9 cellular contexts compared by ENCODE assay signal in genomic region chr16:2980227-2981176, GRCh38. TPM values are rescaled to one million over a fixed set of nuclear protein-coding genes. Genes with fewer than 3 reads are reported as not detected.
DNase-seq lines count a peak whose midpoint lies in the region; ATAC-seq, FAIRE-seq and TF ChIP-seq lines count a peak whose summit lies in the region.
"Had no signal": no experiment of that assay in that cellular context is flagged by ENCODE, and none has a peak within 500 bp of the region (broad histone marks: within the 10 kb centered on the region; RNA-seq: fewer than 3 reads in every experiment).

TSS of gene PKMYT1 (minus strand) at chr16:2980446. CDS start at chr16:2979657, 789 bp downstream.

- peaks cover 28% of the 10 kb centered on the region for H3K36me3 ChIP-seq in BLaER1
- H3K36me3 ChIP-seq in HepG2 (replicated peaks in 1 of 2; ENCODE audit: control insufficient read depth in 1 of 2, insufficient read depth in 2 of 2, low read length in 2 of 2) = peaks cover 2 to 9% of the 10 kb centered on the region in 2 experiments; a peak in 2 of 5 replicates

- CTCF ChIA-PET in HepG2 (lab: Yijun Ruan, JAX; ENCODE audit: low intra/inter-chr PET ratio, low total read pairs) = no interaction called here

- no peaks in the 10 kb centered on the region for H3K9me3 ChIP-seq in BLaER1
- H3K9me3 ChIP-seq in HepG2 (ENCODE audit: low read length) = no peaks in the 10 kb centered on the region

- peak; percentile 82 to 96 for TF ChIP-seq POLR2A in HepG2 (IDR thresholded peaks at IDR 0.05; ENCODE audit: insufficient read depth in 1 of 2, low read depth in 2 of 2, low read length in 2 of 2)

- no peak for FAIRE-seq in HepG2 (lab: Jason Lieb, UNC)
- FAIRE-seq: colon had no signal

- H3K4me1 ChIP-seq in BLaER1 (peaks cover 82% of the 10 kb centered on the region), HepG2 (ENCODE audit: insufficient read depth, low read length) (peaks cover 26% of the 10 kb centered on the region)

- TSS peak; percentile 88 for BruUV-seq in HepG2 (replicated peaks; lab: Mats Ljungman, UMichigan)

- H4K20me1 ChIP-seq in BLaER1 (peaks cover 28% of the 10 kb centered on the region), HepG2 (ENCODE audit: insufficient read depth, low read length) (no peaks in the 10 kb centered on the region)

- DNase-seq in GM19240 (ENCODE audit: insufficient read length, low spot score) (peak; percentile 100), NCI-H748 treated with DMSO at 0.1 percent for 48 hours (lab: John Stamatoyannopoulos, UW) (peak; percentile 59), dermis blood vessel endothelial cell (peak; percentile 90), HepG2 (ENCODE audit: low spot score) (peak; percentile 73)
- DNase-seq in activated CD4-positive, alpha-beta T cell treated with anti-CD3 and anti-CD28 coated beads, Interleukin-2, amount 50 U/mL, for 4 hours = peak; percentile 90 to 91
- peak; percentile 96 to 98 for DNase-seq in stimulated activated CD4-positive, alpha-beta T cell treated with anti-CD3 and anti-CD28 coated beads, Interleukin-2, amount 100 ng/mL, for 48 hours

- POLR2A ChIA-PET in HepG2 (lab: Yijun Ruan, JAX) = interaction anchor here (0.7 to 3.9 kb wide), 19 partner anchors 8 to 229 kb away, joined by 3 to 48 read pairs (median 6); partner anchors contain the start of genes FLYWCH1, FLYWCH2, HCFC1R1 and KREMEN2

- H3K4me2 ChIP-seq in BLaER1 = peak within 1 kb of the TSS; percentile 97
- H3K4me2 ChIP-seq in HepG2 (ENCODE audit: low read depth, low read length) = peak within 1 kb of the TSS; percentile 96

- H3K4me3 ChIP-seq in BLaER1 (peak within 1 kb of the TSS; percentile 89), HepG2 (replicated peaks in 1 of 3; ENCODE audit: insufficient read depth in 1 of 3, low read depth in 2 of 3, low read length in 3 of 3) (peak within 1 kb of the TSS; percentile 86 to 95 (median 88))

- in situ Hi-C loops in HepG2 (cut with HindIII; ENCODE audit: extremely low pct_ligation_motif_present, low pct_unique_long_range_greater_than_20kb) = no loop called here

- peak within 1 kb of the TSS; percentile 88 for H3K9ac ChIP-seq in BLaER1
- peak within 1 kb of the TSS; percentile 94 for H3K9ac ChIP-seq in HepG2 (ENCODE audit: insufficient read depth, low read depth, low read length)

- TF ChIP-seq EP300 in HepG2 (IDR thresholded peaks at IDR 0.05; ENCODE audit: low read depth in 2 of 2, low read length in 2 of 2) (no peak), HepG2 (CRISPR knock-in tag; IDR thresholded peaks at IDR 0.05; ENCODE audit: borderline replicate concordance) (no peak)

- H3K79me2 ChIP-seq in HepG2 (ENCODE audit: insufficient read depth, low read length) = peaks cover 8% of the 10 kb centered on the region

- 16% methylated on average over 8 of the region's 91 CpGs for WGBS in HepG2 (ENCODE audit: low lambda C conversion rate)

- H3K27me3 ChIP-seq in BLaER1 = no peaks in the 10 kb centered on the region
- H3K27me3 ChIP-seq in HepG2 (ENCODE audit: control insufficient read depth in 1 of 2, insufficient read depth in 2 of 2, low read length in 2 of 2) = peaks cover 1 to 11% of the 10 kb centered on the region in 2 experiments; a peak in 4 of 5 replicates

- intact Hi-C loops in HepG2 (cut with micrococcal nuclease; ENCODE audit: unreplicated experiment) = no loop called here

- TF ChIP-seq CTCF in HepG2 (CRISPR knock-in tag; IDR thresholded peaks at IDR 0.05) = no peak; the same call in 1 of the 2 replicates

- ATAC-seq in HG03442 (IDR thresholded peaks at IDR 0.05; ENCODE audit: unreplicated experiment) (peak; percentile 70), HepG2 (peak; percentile 83)

- peak within 1 kb of the TSS; percentile 93 for H3K27ac ChIP-seq in BLaER1
- peak within 1 kb of the TSS; percentile 87 for H3K27ac ChIP-seq in HepG2 (ENCODE audit: extremely low read length, insufficient read depth, low read length)

- TF ChIP-seq RAD21 in HepG2 (CRISPR knock-in tag; IDR thresholded peaks at IDR 0.05) = no peak

- no peak within 1 kb of the TSS for H2AFZ ChIP-seq in HepG2 (ENCODE audit: low read length)

TF ChIP-seq in HepG2, 621 proteins besides CTCF, POLR2A, EP300 and RAD21 (continues in another document):
- TF ChIP-seq E2F1 (CRISPR knock-in tag; IDR thresholded peaks at IDR 0.05) (peak; percentile 75), ZFP82 (CRISPR knock-in tag; IDR thresholded peaks at IDR 0.05; ENCODE audit: borderline replicate concordance) (peak; percentile 50; the same call in 1 of the 2 replicates), ZNF800 (CRISPR knock-in tag; IDR thresholded peaks at IDR 0.05) (peak; percentile 13; the same call in 1 of the 2 replicates), ADNP (CRISPR knock-in tag; IDR thresholded peaks at IDR 0.05) (no peak), KLF12 (CRISPR knock-in tag; IDR thresholded peaks at IDR 0.05; ENCODE audit: borderline replicate concordance) (peak; percentile 82)

RNA-seq across cellular contexts. Expression of gene PKMYT1, which starts in this region (rescaled TPM):
- 4.4 and 10.6 TPM in 2 replicates for total RNA-seq in dermis blood vessel endothelial cell
- 8.4 and 27.8 TPM in 2 replicates for total RNA-seq in HepG2 (2016; rRNA removed; fragmentation: Illumina TruSeq; extraction: Trizol)
- 8.3 and 10.7 TPM in 2 replicates for total RNA-seq in HepG2 (2016; cell fraction: cytosol; rRNA removed; fragmentation: Illumina TruSeq; extraction: Trizol; ENCODE audit: low read depth)
- total RNA-seq in HepG2 (2016; cell fraction: insoluble cytoplasmic fraction; rRNA removed; fragmentation: Illumina TruSeq; extraction: Trizol) = 8.6 and 25.9 TPM in 2 replicates
- total RNA-seq in HepG2 (2016; cell fraction: membrane; rRNA removed; fragmentation: Illumina TruSeq; extraction: Trizol) = 12.7 and 13.0 TPM in 2 replicates
- total RNA-seq in HepG2 (2016; cell fraction: nucleus; rRNA removed; fragmentation: Illumina TruSeq; extraction: Trizol) = 27.2 and 33.5 TPM in 2 replicates
- polyA plus RNA-seq in HepG2 (2011; rRNA removed) = 6.6 and 7.0 TPM in 2 replicates
- 1.9 and 8.9 TPM in 2 replicates for polyA plus RNA-seq in HepG2 (2011; cell fraction: cytosol; rRNA removed)
- polyA plus RNA-seq in HepG2 (2011; cell fraction: nucleus; rRNA removed) = 26.5 and 50.1 TPM in 2 replicates
- 6.9 and 11.9 TPM in 2 replicates for polyA plus RNA-seq in HepG2 (2012)
- 5.7 and 6.3 TPM in 2 replicates for polyA plus RNA-seq in HepG2 (2016; cell fraction: cytosol; fragmentation: Illumina TruSeq; extraction: Trizol; ENCODE audit: low read depth)
- 14.9 and 16.6 TPM in 2 replicates for polyA plus RNA-seq in HepG2 (2016; cell fraction: insoluble cytoplasmic fraction; fragmentation: Illumina TruSeq; extraction: Trizol; ENCODE audit: low read depth)
- polyA plus RNA-seq in HepG2 (2016; cell fraction: membrane; fragmentation: Illumina TruSeq; extraction: Trizol; ENCODE audit: low read depth) = 6.9 and 8.9 TPM in 2 replicates
- polyA plus RNA-seq in HepG2 (2016; cell fraction: nucleus; fragmentation: Illumina TruSeq; extraction: Trizol; ENCODE audit: insufficient read depth, low read depth) = 68.0 and 69.8 TPM in 2 replicates
- polyA minus RNA-seq in HepG2 (2011; rRNA and poly(A)+ RNA removed; ENCODE audit: low replicate concordance) = 9.6 and 11.3 TPM in 2 replicates
- polyA minus RNA-seq in HepG2 (2011; cell fraction: cytosol; rRNA and poly(A)+ RNA removed) = 3.5 and 4.1 TPM in 2 replicates
- polyA minus RNA-seq in HepG2 (2011; cell fraction: nucleus; rRNA and poly(A)+ RNA removed) = 9.4 and 9.8 TPM in 2 replicates

Comparison
In these comparisons a context has a peak if more than half of its experiments do, and no peak if none do; other contexts are left out.
1. Peak in every context shown above with its lines: DNase-seq, ATAC-seq, H3K4me3 ChIP-seq and H3K27ac ChIP-seq.